In genomic region chr12:63843613-63844390, GRCh38 we compare ENCODE assay signal across 1 cellular context.
A peak's percentile ranks its signal among the peaks of the same experiment; 100 is the strongest.
TF ChIP-seq lines count a peak whose summit lies in the region.

No MANE protein-coding gene starts in this region.

TF ChIP-seq in K562, 482 proteins besides CTCF, POLR2A, EP300 and RAD21 (continued from another document and continues in another):
- TF ChIP-seq PKNOX1 (IDR thresholded peaks at IDR 0.05): peak; percentile 88
- peak; percentile 54; the same call in 1 of the 2 replicates for TF ChIP-seq ATF7 (IDR thresholded peaks at IDR 0.05)
- 0 out of 2 replicates have a peak, but pooled peaks have one; percentile 21 for TF ChIP-seq ZBTB17 (CRISPR knock-in tag; IDR thresholded peaks at IDR 0.05)
- TF ChIP-seq ATF6 (CRISPR knock-in tag; IDR thresholded peaks at IDR 0.05): no peak
- peak; percentile 80 for TF ChIP-seq FIP1L1 (IDR thresholded peaks at IDR 0.05; ENCODE audit: low read depth, low read length, poor library complexity, severe bottlenecking)
- no peak for TF ChIP-seq ZNF79 (CRISPR knock-in tag; IDR thresholded peaks at IDR 0.05; ENCODE audit: low read depth)
- peak; percentile 34; the same call in 1 of the 2 replicates for TF ChIP-seq TFAP4 (CRISPR knock-in tag; IDR thresholded peaks at IDR 0.05; ENCODE audit: borderline replicate concordance)
- no peak for TF ChIP-seq XRCC4 (IDR thresholded peaks at IDR 0.05; ENCODE audit: extremely low read depth, insufficient read depth, insufficient read length)
- peak; percentile 63 to 85 for TF ChIP-seq E2F6 (IDR thresholded peaks at IDR 0.05; ENCODE audit: borderline replicate concordance in 1 of 2, extremely low read depth in 1 of 2, insufficient read depth in 1 of 2, insufficient read length in 1 of 2, low read depth in 1 of 2, low read length in 1 of 2, poor library complexity in 1 of 2, severe bottlenecking in 1 of 2)
- TF ChIP-seq NFE2L1 (tag; IDR thresholded peaks at IDR 0.05; ENCODE audit: borderline replicate concordance, low read depth): no peak
- TF ChIP-seq SOX6 (IDR thresholded peaks at IDR 0.05): 0 out of 2 replicates have a peak, but pooled peaks have one; percentile 46
- TF ChIP-seq TCFL5 (CRISPR knock-in tag; conservative IDR thresholded peaks at IDR 0.05): no peak
- TF ChIP-seq MXD1 (CRISPR knock-in tag; IDR thresholded peaks at IDR 0.05; ENCODE audit: borderline replicate concordance, poor library complexity, severe bottlenecking): no peak
- TF ChIP-seq ZNF609 (CRISPR knock-in tag; IDR thresholded peaks at IDR 0.05; ENCODE audit: borderline replicate concordance): no peak
- TF ChIP-seq TBP (optimal IDR thresholded peaks at IDR 0.05; ENCODE audit: low read depth, low read length): no peak
- no peak for TF ChIP-seq CGGBP1 (CRISPR knock-in tag; IDR thresholded peaks at IDR 0.05)
- no peak for TF ChIP-seq KDM5B (IDR thresholded peaks at IDR 0.05; ENCODE audit: insufficient replicate concordance, low read depth, low read length)
- no peak for TF ChIP-seq CBFA2T2 (conservative IDR thresholded peaks at IDR 0.05)
- no peak for TF ChIP-seq NR4A1 (CRISPR knock-in tag; IDR thresholded peaks at IDR 0.05)
- TF ChIP-seq NR4A1 (tag; IDR thresholded peaks at IDR 0.05): no peak
- TF ChIP-seq CAMTA2 (CRISPR knock-in tag; conservative IDR thresholded peaks at IDR 0.05): no peak
- TF ChIP-seq POLR3A (IDR thresholded peaks at IDR 0.05; ENCODE audit: borderline replicate concordance, extremely low read depth, insufficient read depth, insufficient read length): no peak
- peak; percentile 50 for TF ChIP-seq RBM25 (IDR thresholded peaks at IDR 0.05; ENCODE audit: low read depth, low read length, severe bottlenecking)
- TF ChIP-seq CBFA2T3 (IDR thresholded peaks at IDR 0.05): no peak
- no peak for TF ChIP-seq ZNF77 (CRISPR knock-in tag; IDR thresholded peaks at IDR 0.05)
- TF ChIP-seq SP2 (IDR thresholded peaks at IDR 0.05; ENCODE audit: extremely low read depth, low read depth, low read length, poor library complexity, severe bottlenecking): peak; percentile 6
- TF ChIP-seq E4F1 (CRISPR knock-in tag; IDR thresholded peaks at IDR 0.05; ENCODE audit: borderline replicate concordance): no peak
- TF ChIP-seq JUND (IDR thresholded peaks at IDR 0.05; ENCODE audit: borderline replicate concordance, low read depth, low read length): peak; percentile 21; the same call in 1 of the 2 replicates
- no peak; the same call in 2 of the 3 replicates for TF ChIP-seq JUND (tag; IDR thresholded peaks at IDR 0.05; ENCODE audit: borderline replicate concordance, low read depth, low read length)
- no peak for TF ChIP-seq SP1 (CRISPR knock-in tag; IDR thresholded peaks at IDR 0.05)
- TF ChIP-seq CXXC5 (CRISPR knock-in tag; IDR thresholded peaks at IDR 0.05): peak; percentile 80
- TF ChIP-seq L3MBTL2 (IDR thresholded peaks at IDR 0.05): peak; percentile 84
- no peak for TF ChIP-seq DNMT1 (IDR thresholded peaks at IDR 0.05)
- no peak for TF ChIP-seq HBP1 (CRISPR knock-in tag; IDR thresholded peaks at IDR 0.05)
- no peak for TF ChIP-seq ZNF124 (CRISPR knock-in tag; IDR thresholded peaks at IDR 0.05)
- TF ChIP-seq ADNP (tag; IDR thresholded peaks at IDR 0.05): no peak
- no peak for TF ChIP-seq ZNF445 (CRISPR knock-in tag; IDR thresholded peaks at IDR 0.05; ENCODE audit: low read depth)
- TF ChIP-seq ZBTB8A (IDR thresholded peaks at IDR 0.05; ENCODE audit: partially characterized antibody): no peak
- TF ChIP-seq KLF6 (CRISPR knock-in tag; IDR thresholded peaks at IDR 0.05; ENCODE audit: borderline replicate concordance): no peak
- no peak for TF ChIP-seq ZNF347 (CRISPR knock-in tag; IDR thresholded peaks at IDR 0.05; ENCODE audit: low read depth)
- TF ChIP-seq MEF2D (tag; conservative IDR thresholded peaks at IDR 0.05; ENCODE audit: low read depth): no peak
- no peak for TF ChIP-seq LCOR (CRISPR knock-in tag; IDR thresholded peaks at IDR 0.05)
- no peak; the same call in 1 of the 2 replicates for TF ChIP-seq PHF8 (IDR thresholded peaks at IDR 0.05; ENCODE audit: borderline replicate concordance, low read length)
- TF ChIP-seq RB1 (IDR thresholded peaks at IDR 0.05; ENCODE audit: low read depth): peak; percentile 95
- TF ChIP-seq NFYB (IDR thresholded peaks at IDR 0.05; ENCODE audit: extremely low read depth, insufficient read length): peak; percentile 33
- peak; percentile 97 for TF ChIP-seq CTBP1 (IDR thresholded peaks at IDR 0.05; ENCODE audit: borderline replicate concordance)
- 0 out of 2 replicates have a peak, but pooled peaks have one; percentile 26 for TF ChIP-seq SMAD4 (CRISPR knock-in tag; conservative IDR thresholded peaks at IDR 0.05)
- TF ChIP-seq MTA3 (IDR thresholded peaks at IDR 0.05; ENCODE audit: borderline replicate concordance): peak; percentile 35; the same call in 1 of the 2 replicates
- TF ChIP-seq STAT5B (CRISPR knock-in tag; IDR thresholded peaks at IDR 0.05): no peak
- no peak for TF ChIP-seq ZNF431 (CRISPR knock-in tag; IDR thresholded peaks at IDR 0.05)
- TF ChIP-seq JUNB (CRISPR knock-in tag; conservative IDR thresholded peaks at IDR 0.05): no peak
- TF ChIP-seq ZBTB12 (CRISPR knock-in tag; IDR thresholded peaks at IDR 0.05): no peak
- TF ChIP-seq CEBPG (CRISPR knock-in tag; IDR thresholded peaks at IDR 0.05): no peak; the same call in 1 of the 2 replicates
- TF ChIP-seq CEBPG (tag; conservative IDR thresholded peaks at IDR 0.05 in 1 of 2, IDR thresholded peaks at IDR 0.05 in 1 of 2): no peak
- no peak for TF ChIP-seq POLR2AphosphoS5 (IDR thresholded peaks at IDR 0.05; ENCODE audit: control insufficient read depth, insufficient read depth, low read depth, low read length)
- TF ChIP-seq ZBTB1 (CRISPR knock-in tag; IDR thresholded peaks at IDR 0.05; ENCODE audit: borderline replicate concordance, low read depth): 0 out of 2 replicates have a peak, but pooled peaks have one; percentile 37
- no peak for TF ChIP-seq NFRKB (IDR thresholded peaks at IDR 0.05; ENCODE audit: low read depth)
